In genomic region chr21:38914531-38915385, GRCh38 we compare ENCODE assay signal across 11 cellular contexts.
DNase-seq lines count a peak whose midpoint lies in the region; ATAC-seq, FAIRE-seq and TF ChIP-seq lines count a peak whose summit lies in the region.
"Had no signal": no experiment of that assay in that cellular context is flagged by ENCODE, and none has a peak within 500 bp of the region (broad histone marks: within the 10 kb centered on the region; RNA-seq: fewer than 3 reads in every experiment).

No MANE protein-coding gene starts in this region.

- H3K27me3 ChIP-seq in K562 (ENCODE audit: control insufficient read depth in 2 of 2, insufficient read depth in 2 of 2, low read length in 2 of 2) (peaks cover 33 to 54% of the 10 kb centered on the region in 2 experiments), neural progenitor cell (peaks cover 24% of the 10 kb centered on the region)

- H3K27ac ChIP-seq in K562 (ENCODE audit: extremely low read depth, low read depth, low read length) (no peak overlapping the region), neural progenitor cell (no peak overlapping the region)

- H3K4me3 ChIP-seq in K562 (no peak overlapping the region), neural progenitor cell (no peak overlapping the region)

- TF ChIP-seq CTCF in K562 (IDR thresholded peaks at IDR 0.05 in 2 of 3, conservative IDR thresholded peaks at IDR 0.05 in 1 of 3; ENCODE audit: insufficient read depth in 2 of 3, low read depth in 1 of 3, low read length in 3 of 3), result no peak
- no peak for TF ChIP-seq CTCF in neural progenitor cell (IDR thresholded peaks at IDR 0.05)

- no peak overlapping the region for H3K27ac Mint-ChIP-seq in neural progenitor cell
- H3K27ac Mint-ChIP-seq: CD4-positive, alpha-beta memory T cell; T-helper 1 cell treated with Interleukin-12 subunit alpha and Interleukin-12 subunit beta and Interleukin-4 antibody, amounts not matched to agents 30 μg/mL and 1 μg/mL, for 36 hours had no signal

- H3K4me3 Mint-ChIP-seq in neural progenitor cell, result no peak overlapping the region
- H3K4me3 Mint-ChIP-seq: CD4-positive, alpha-beta memory T cell; T-helper 1 cell treated with Interleukin-12 subunit alpha and Interleukin-12 subunit beta and Interleukin-4 antibody, amounts not matched to agents 30 μg/mL and 1 μg/mL, for 36 hours had no signal

- H3K27me3 Mint-ChIP-seq in neural progenitor cell (ENCODE audit: insufficient read depth, low read depth), result peaks cover 12% of the 10 kb centered on the region

- DNase-seq in CD1c-positive myeloid dendritic cell (ENCODE audit: extremely low spot score) (peak; percentile 73), LoVo (ENCODE audit: low spot score) (peak; percentile 40), K562 (ENCODE audit: extremely low read depth in 1 of 4, low spot score in 3 of 4) (no peak), neural progenitor cell (ENCODE audit: low spot score) (no peak), putamen (ENCODE audit: low spot score) (no peak), RPMI8226 (no peak)
- no peak for DNase-seq in stimulated activated naive CD4-positive, alpha-beta T cell treated with Interleukin-2 at 50 U/mL for 16 hours (lab: John Stamatoyannopoulos, UW)
- DNase-seq: CD4-positive, alpha-beta memory T cell; stimulated activated CD4-positive, alpha-beta T cell treated with anti-CD3 and anti-CD28 coated beads, Interleukin-4, amount 100 ng/mL, for 1 hour had no signal

- no peaks in the 10 kb centered on the region for H4K20me1 ChIP-seq in K562 (replicated peaks; ENCODE audit: control insufficient read depth, insufficient read depth, low read length)
- no peaks in the 10 kb centered on the region for H4K20me1 ChIP-seq in neural progenitor cell (ENCODE audit: low read depth)

- H3K4me1 ChIP-seq in K562 (replicated peaks in 1 of 2; ENCODE audit: control insufficient read depth in 2 of 2, insufficient read depth in 2 of 2, low read length in 2 of 2) (peaks cover 5 to 12% of the 10 kb centered on the region in 2 experiments; a peak in 4 of 5 replicates), neural progenitor cell (peaks cover 19% of the 10 kb centered on the region)

- no peak for ATAC-seq in K562
- ATAC-seq in HG02623 (IDR thresholded peaks at IDR 0.05; ENCODE audit: unreplicated experiment), result no peak

- no peak for TF ChIP-seq RAD21 in K562 (CRISPR knock-in tag; conservative IDR thresholded peaks at IDR 0.05 in 1 of 2, IDR thresholded peaks at IDR 0.05 in 1 of 2)

- H3K36me3 Mint-ChIP-seq in neural progenitor cell, result no peaks in the 10 kb centered on the region
- H3K36me3 Mint-ChIP-seq: CD4-positive, alpha-beta memory T cell had no signal

- peaks cover 24% of the 10 kb centered on the region for H3F3A ChIP-seq in neural progenitor cell (ENCODE audit: low read depth)

- no peaks in the 10 kb centered on the region for H3K9me3 Mint-ChIP-seq in neural progenitor cell
- H3K9me3 Mint-ChIP-seq: T-helper 1 cell treated with Interleukin-12 subunit alpha and Interleukin-12 subunit beta and Interleukin-4 antibody, amounts not matched to agents 30 μg/mL and 1 μg/mL, for 36 hours had no signal

- H3K79me2 ChIP-seq in K562 (ENCODE audit: control insufficient read depth, insufficient read depth, low read length), result no peaks in the 10 kb centered on the region
- no peaks in the 10 kb centered on the region for H3K79me2 ChIP-seq in neural progenitor cell (ENCODE audit: low read depth)

- no peak for TF ChIP-seq POLR2A in K562 (conservative IDR thresholded peaks at IDR 0.05)

- H3K4me1 Mint-ChIP-seq in neural progenitor cell, result peaks cover 7% of the 10 kb centered on the region
- H3K4me1 Mint-ChIP-seq: CD4-positive, alpha-beta memory T cell had no signal

- H3K36me3 ChIP-seq in K562 (ENCODE audit: control insufficient read depth, insufficient read depth, low read length) (no peaks in the 10 kb centered on the region), neural progenitor cell (no peaks in the 10 kb centered on the region)

- no peak overlapping the region for H3K9ac ChIP-seq in K562 (ENCODE audit: insufficient read depth in 1 of 2, low read depth in 2 of 2, low read length in 2 of 2)
- no peak overlapping the region for H3K9ac ChIP-seq in neural progenitor cell

- in situ Hi-C loops in K562 (cut with MboI), result no loop called here

- intact Hi-C loops in K562 (cut with micrococcal nuclease), result loop anchor here (10.0 kb wide), 1 partner anchor 110 kb away; the partner anchor contains the start of gene ETS2

- TF ChIP-seq EP300 in K562 (IDR thresholded peaks at IDR 0.05; ENCODE audit: low read length), result no peak

- WGBS in K562 (ENCODE audit: insufficient coverage, low coverage, missing lambda C conversion rate), result 3% methylated on average over 10 of the region's 10 CpGs

- BruUV-seq in K562 (replicated peaks; lab: Mats Ljungman, UMichigan), result no TSS peak

- CTCF ChIA-PET in K562 (lab: Yijun Ruan, JAX; ENCODE audit: low intra/inter-chr PET ratio), result interaction anchor here (0.6 kb wide), 1 partner anchor 109 kb away, joined by 3 read pairs; no protein-coding TSS in a partner anchor

- H3K4me2 ChIP-seq in K562 (ENCODE audit: insufficient read depth, low read length) (no peak overlapping the region), neural progenitor cell (peak overlapping the region; percentile 8)

- FAIRE-seq in K562 (lab: Jason Lieb, UNC), result no peak

- H3K9me3 ChIP-seq in K562 (replicated peaks; ENCODE audit: control insufficient read depth, insufficient read depth, low read depth, low read length) (no peaks in the 10 kb centered on the region), neural progenitor cell (ENCODE audit: low read depth) (no peaks in the 10 kb centered on the region)

- H2AFZ ChIP-seq in K562 (ENCODE audit: low read depth, low read length) (no peak overlapping the region), neural progenitor cell (replicated peaks) (no peak overlapping the region)

- POLR2A ChIA-PET in K562 (lab: Yijun Ruan, JAX), result interaction anchor here (1.6 kb wide), 1 partner anchor 11 kb away, joined by 6 read pairs; no protein-coding TSS in a partner anchor

- no peaks in the 10 kb centered on the region for H3K9me1 ChIP-seq in K562 (ENCODE audit: control insufficient read depth, insufficient read depth, low read length)

TF ChIP-seq in K562, 482 proteins besides CTCF, POLR2A, EP300 and RAD21:
- peak; percentile 2; the same call in 1 of the 2 replicates for TF ChIP-seq CREM (IDR thresholded peaks at IDR 0.05; ENCODE audit: low read depth)
- 0 out of 2 replicates have a peak, but pooled peaks have one; percentile 9 for TF ChIP-seq ATF2 (CRISPR knock-in tag; IDR thresholded peaks at IDR 0.05)
- no peak for TF ChIP-seq ZBTB8A (IDR thresholded peaks at IDR 0.05; ENCODE audit: partially characterized antibody)

Comparison
In these comparisons a context has a peak if more than half of its experiments do, and no peak if none do; other contexts are left out.
1. DNase-seq: peak in CD1c-positive myeloid dendritic cell (single experiment) and LoVo (single experiment); none in K562 (0 of 4), neural progenitor cell (single experiment), putamen (single experiment), RPMI8226 (single experiment) and stimulated activated naive CD4-positive, alpha-beta T cell treated with Interleukin-2 at 50 U/mL for 16 hours (single experiment).